In genomic region chr11:63020671-63021255, GRCh38 we compare ENCODE assay signal across 9 cellular contexts. TPM values are rescaled to one million over a fixed set of nuclear protein-coding genes. Genes with fewer than 3 reads are reported as not detected.
DNase-seq lines count a peak whose midpoint lies in the region; ATAC-seq and TF ChIP-seq lines count a peak whose summit lies in the region.
"Had no signal": no experiment of that assay in that cellular context is flagged by ENCODE, and none has a peak within 500 bp of the region (broad histone marks: within the 10 kb centered on the region; RNA-seq: fewer than 3 reads in every experiment).

No MANE protein-coding gene starts in this region.

- TF ChIP-seq CTCF in heart right ventricle (IDR thresholded peaks at IDR 0.05), result peak in 5 of 9 donors; percentile 25 to 45 (median 31)
- peak; percentile 90 for TF ChIP-seq CTCF in WTC11 (IDR thresholded peaks at IDR 0.05)
- TF ChIP-seq CTCF in vagina (IDR thresholded peaks at IDR 0.05), result no peak

- H3K27me3 ChIP-seq in heart right ventricle (peaks cover 0 to 22% (median 4%) of the 10 kb centered on the region in 7 donors), iPS DF 6.9 (ENCODE audit: control insufficient read depth, insufficient read depth, low read length) (no peaks in the 10 kb centered on the region), vagina (no peaks in the 10 kb centered on the region)

- H3K36me3 ChIP-seq in heart right ventricle (no peaks in the 10 kb centered on the region), iPS DF 6.9 (ENCODE audit: control insufficient read depth, insufficient read depth, low read length) (no peaks in the 10 kb centered on the region), vagina (no peaks in the 10 kb centered on the region)

- intact Hi-C loops in heart right ventricle (cut with DNase I), result no loop called here
- intact Hi-C loops in Right ventricle myocardium inferior (cut with DNase I), result no loop called here
- intact Hi-C loops in vagina (cut with DNase I), result no loop called here

- CTCF ChIA-PET in WTC11 (lab: Charles Lee), result interaction anchor here (0.6 to 7.8 kb wide), 44 partner anchors 9 to 619 kb away, joined by 3 to 535 read pairs (median 5); partner anchors contain the start of genes LGALS12 and STX5

- H3K4me1 ChIP-seq in heart right ventricle (peaks cover 0 to 23% (median 7%) of the 10 kb centered on the region in 9 donors), iPS DF 6.9 (ENCODE audit: control insufficient read depth, insufficient read depth, low read length) (peaks cover 3% of the 10 kb centered on the region), vagina (peaks cover 7% of the 10 kb centered on the region)

- no peak for ATAC-seq in heart right ventricle
- no peak for ATAC-seq in Right ventricle myocardium inferior
- peak; percentile 73 for ATAC-seq in WTC11
- ATAC-seq in HG02981 (IDR thresholded peaks at IDR 0.05; ENCODE audit: unreplicated experiment), result no peak

- H3K27ac ChIP-seq in heart right ventricle (no peak overlapping the region), iPS DF 6.9 (ENCODE audit: low read length) (no peak overlapping the region), vagina (no peak overlapping the region)

- no peak overlapping the region for H3K4me3 Mint-ChIP-seq in WTC11

- no peak for TF ChIP-seq POLR2A in vagina (IDR thresholded peaks at IDR 0.05)

- peaks cover 24% of the 10 kb centered on the region for H3K4me1 Mint-ChIP-seq in WTC11

- no peak overlapping the region for H3K27ac Mint-ChIP-seq in WTC11

- H3K36me3 Mint-ChIP-seq in WTC11, result peaks cover 4% of the 10 kb centered on the region; the same call in 1 of the 2 replicates

- POLR2A ChIA-PET in WTC11 (lab: Charles Lee), result interaction anchor here (0.8 to 1.1 kb wide), 4 partner anchors 46 to 179 kb away, joined by 3 to 5 read pairs (median 3); no protein-coding TSS in a partner anchor

- DNase-seq in heart right ventricle, result no peak
- DNase-seq in Right ventricle myocardium inferior (ENCODE audit: missing footprints), result no peak
- peak; percentile 85 for DNase-seq in WTC11 (ENCODE audit: low spot score)
- peak; percentile 58 for DNase-seq in iPS DF 6.9 (ENCODE audit: low read depth, low spot score)
- DNase-seq in vagina (ENCODE audit: extremely low spot score in 2 of 2), result peak; percentile 67 to 79
- DNase-seq in cortex of kidney (lab: John Stamatoyannopoulos, UW), result no peak
- DNase-seq in NCI-H345 treated with DMSO at 0.1 percent for 48 hours (lab: John Stamatoyannopoulos, UW; ENCODE audit: unreplicated experiment), result no peak
- DNase-seq: NCI-H2081 treated with DMSO at 0.1 percent for 48 hours had no signal

- H3K9me3 Mint-ChIP-seq in WTC11, result peaks cover 12% of the 10 kb centered on the region

- H3K9me3 ChIP-seq in heart right ventricle (no peaks in the 10 kb centered on the region), iPS DF 6.9 (ENCODE audit: control insufficient read depth, insufficient read depth, low read length) (no peaks in the 10 kb centered on the region), vagina (no peaks in the 10 kb centered on the region)

- no peak overlapping the region for H3K4me3 ChIP-seq in heart right ventricle
- H3K4me3 ChIP-seq in iPS DF 6.9 (ENCODE audit: low read length), result no peak overlapping the region
- no peak overlapping the region for H3K4me3 ChIP-seq in vagina

- 48 to 50% methylated on average over 24 of the region's 24 CpGs for WGBS in heart right ventricle, 2 donors
- WGBS in iPS DF 6.9 (ENCODE audit: insufficient coverage, insufficient read length), result no CpG with 5 or more reads among the region's 24 CpGs

- H3K27me3 Mint-ChIP-seq in WTC11 (ENCODE audit: low read depth), result peaks cover 19% of the 10 kb centered on the region

TF ChIP-seq in WTC11, 78 proteins besides CTCF, POLR2A, EP300 and RAD21 (continues in another document):
- TF ChIP-seq RORB (CRISPR knock-in tag; IDR thresholded peaks at IDR 0.05), result no peak
- TF ChIP-seq NR3C1 (CRISPR knock-in tag; conservative IDR thresholded peaks at IDR 0.05; ENCODE audit: low read depth), result no peak
- no peak for TF ChIP-seq ZNF512 (CRISPR knock-in tag; IDR thresholded peaks at IDR 0.05; ENCODE audit: borderline replicate concordance)
- no peak for TF ChIP-seq HMGXB4 (CRISPR knock-in tag; IDR thresholded peaks at IDR 0.05)
- TF ChIP-seq TEAD4 (CRISPR knock-in tag; IDR thresholded peaks at IDR 0.05), result no peak
- TF ChIP-seq IRF2 (CRISPR knock-in tag; IDR thresholded peaks at IDR 0.05; ENCODE audit: borderline replicate concordance, low read depth), result no peak
- TF ChIP-seq ZNF281 (CRISPR knock-in tag; IDR thresholded peaks at IDR 0.05), result no peak
- TF ChIP-seq E2F4 (CRISPR knock-in tag; IDR thresholded peaks at IDR 0.05; ENCODE audit: borderline replicate concordance, low read depth), result no peak
- TF ChIP-seq EMX1 (CRISPR knock-in tag; IDR thresholded peaks at IDR 0.05), result no peak
- no peak for TF ChIP-seq ATF2 (CRISPR knock-in tag; IDR thresholded peaks at IDR 0.05; ENCODE audit: borderline replicate concordance, low read depth)

RNA-seq across cellular contexts. Expression of gene SLC22A8, which starts 5.1 kb away (rescaled TPM):
- total RNA-seq in heart right ventricle (not detected), Right ventricle myocardium inferior (not detected), WTC11 (2021) (not detected in 3 replicates), vagina (not detected)
- not detected for polyA plus RNA-seq in heart right ventricle

RNA-seq across cellular contexts. Expression of gene SLC22A6, which starts 36.0 kb away (rescaled TPM):
- total RNA-seq in heart right ventricle (not detected), Right ventricle myocardium inferior (not detected), WTC11 (2021) (not detected in 3 replicates), vagina (not detected)
- not detected for polyA plus RNA-seq in heart right ventricle

Comparison
In these comparisons a context has a peak if more than half of its experiments do, and no peak if none do; other contexts are left out.
1. DNase-seq: peak in WTC11 (single experiment), iPS DF 6.9 (single experiment) and vagina (2 of 2); none in heart right ventricle (0 of 2), Right ventricle myocardium inferior (single experiment), cortex of kidney (single experiment) and NCI-H345 treated with DMSO at 0.1 percent for 48 hours (single experiment).
2. CTCF ChIP-seq: peak in heart right ventricle (5 of 9) and WTC11 (single experiment); none in vagina (0 of 3).